In the genomic region with DNA sequence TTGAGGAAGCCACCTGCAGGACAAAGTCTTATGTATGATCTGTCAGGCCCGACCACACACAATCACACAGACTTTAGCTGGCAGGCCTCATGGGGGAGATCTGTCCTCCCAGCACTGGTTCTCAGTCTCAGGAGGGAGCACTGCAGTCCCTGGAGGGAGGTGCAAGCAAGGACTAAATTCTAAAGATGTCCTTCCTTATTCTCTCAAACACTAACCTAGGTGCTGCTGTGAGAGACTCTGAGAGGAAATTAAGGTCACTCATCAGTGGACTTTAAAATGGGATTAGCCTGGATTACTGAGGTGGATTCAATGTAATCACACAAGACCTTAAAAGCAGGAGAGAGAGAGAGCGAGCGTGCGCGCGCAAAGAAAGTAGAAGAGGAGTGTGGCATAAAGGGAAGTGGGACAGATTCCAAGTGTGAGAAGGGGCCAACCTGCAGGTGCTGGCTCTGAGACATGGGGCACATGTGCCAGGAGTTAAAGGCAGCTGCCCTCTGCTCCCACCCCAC, we compare ENCODE assay signal across 12 cellular contexts. TPM values are rescaled to one million over a fixed set of nuclear protein-coding genes. Genes with fewer than 3 reads are reported as not detected.
DNase-seq lines count a peak whose midpoint lies in the region; ATAC-seq and TF ChIP-seq lines count a peak whose summit lies in the region.
"Had no signal": no experiment of that assay in that cellular context is flagged by ENCODE, and none has a peak within 500 bp of the region (broad histone marks: within the 10 kb centered on the region; RNA-seq: fewer than 3 reads in every experiment).

No MANE protein-coding gene starts in this region.

- H3K4me3 ChIP-seq in colonic mucosa (no peak overlapping the region), upper lobe of right lung (no peak overlapping the region)

- TF ChIP-seq CTCF in colonic mucosa (IDR thresholded peaks at IDR 0.05) (no peak), upper lobe of right lung (IDR thresholded peaks at IDR 0.05) (no peak), foreskin keratinocyte (conservative IDR thresholded peaks at IDR 0.05) (no peak)

- H3K27me3 ChIP-seq in colonic mucosa (no peaks in the 10 kb centered on the region), upper lobe of right lung (no peaks in the 10 kb centered on the region), foreskin keratinocyte (no peaks in the 10 kb centered on the region)

- no peak for DNase-seq in Right ventricle myocardium inferior (ENCODE audit: missing footprints)
- no peak for DNase-seq in cardiac septum (ENCODE audit: low spot score)
- peak; percentile 26 for DNase-seq in colonic mucosa
- DNase-seq in upper lobe of right lung: no peak
- no peak for DNase-seq in NOMO-1 treated with dmso at 0.1 percent for 144 hours (lab: John Stamatoyannopoulos, UW; ENCODE audit: unreplicated experiment)
- DNase-seq in foreskin keratinocyte: no peak
- DNase-seq: AML-193, cerebellar nuclear complex, NCI-H1105 treated with DMSO at 0.1 percent for 48 hours, SHP77 treated with DMSO at 0.1 percent for 48 hours had no signal

- ATAC-seq in Right ventricle myocardium inferior (peak; percentile 68), HG03432 (IDR thresholded peaks at IDR 0.05; ENCODE audit: unreplicated experiment) (peak; percentile 74), upper lobe of right lung (peak; percentile 35), GM19397 (IDR thresholded peaks at IDR 0.05; ENCODE audit: unreplicated experiment) (no peak), foreskin keratinocyte (no peak)

- H3K36me3 ChIP-seq in colonic mucosa: no peaks in the 10 kb centered on the region
- H3K36me3 ChIP-seq in upper lobe of right lung: peaks cover 10% of the 10 kb centered on the region

- no peaks in the 10 kb centered on the region for H3K9me3 ChIP-seq in colonic mucosa
- H3K9me3 ChIP-seq in upper lobe of right lung: no peaks in the 10 kb centered on the region

- no peak overlapping the region for H3K9ac ChIP-seq in colonic mucosa (ENCODE audit: low read depth in 2 of 2, low read length in 2 of 2)

- intact Hi-C loops in Right ventricle myocardium inferior (cut with DNase I) (no loop called here), cardiac septum (cut with DNase I) (no loop called here), colonic mucosa (cut with DNase I) (no loop called here), upper lobe of right lung (cut with DNase I) (no loop called here)

- H3K27ac ChIP-seq in colonic mucosa: no peak overlapping the region
- no peak overlapping the region for H3K27ac ChIP-seq in upper lobe of right lung
- no peak overlapping the region for H3K27ac ChIP-seq in foreskin keratinocyte

- no peaks in the 10 kb centered on the region for H3K4me1 ChIP-seq in colonic mucosa
- H3K4me1 ChIP-seq in upper lobe of right lung: peaks cover 5% of the 10 kb centered on the region
- H3K4me1 ChIP-seq in foreskin keratinocyte: no peaks in the 10 kb centered on the region

RNA-seq across cellular contexts. Expression of a gene that starts 14.3 kb away (rescaled TPM):
- 89.5 TPM for total RNA-seq in Right ventricle myocardium inferior
- 70.3 TPM for total RNA-seq in cardiac septum
- total RNA-seq in colonic mucosa: 10 to 100 TPM; 68.7 to 70.8 TPM
- 91.4 TPM for total RNA-seq in upper lobe of right lung
- total RNA-seq in foreskin keratinocyte: 271 and 277 TPM in 2 replicates
- polyA plus RNA-seq in foreskin keratinocyte: 191 and 217 TPM in 2 replicates

RNA-seq across cellular contexts. Expression of a gene that starts 26.5 kb away (rescaled TPM):
- total RNA-seq in Right ventricle myocardium inferior (not detected), cardiac septum (0.03 TPM), colonic mucosa (not detected), upper lobe of right lung (0.17 TPM), foreskin keratinocyte (under 0.01 TPM in 1 of 2 replicates, not detected in the other)
- not detected in 2 replicates for polyA plus RNA-seq in foreskin keratinocyte

RNA-seq across cellular contexts. Expression of a gene that starts 48.9 kb away (rescaled TPM):
- 16.8 TPM for total RNA-seq in Right ventricle myocardium inferior
- total RNA-seq in cardiac septum: 24.2 TPM
- 10 to 100 TPM; 15.3 to 23.6 TPM for total RNA-seq in colonic mucosa
- total RNA-seq in upper lobe of right lung: 47.9 TPM
- total RNA-seq in foreskin keratinocyte: 4.2 and 4.6 TPM in 2 replicates
- 1.0 and 1.1 TPM in 2 replicates for polyA plus RNA-seq in foreskin keratinocyte

Comparison
In these comparisons a context has a peak if more than half of its experiments do, and no peak if none do; other contexts are left out.
1. ATAC-seq: peak in Right ventricle myocardium inferior (single experiment), HG03432 (single experiment) and upper lobe of right lung (single experiment); none in GM19397 (single experiment) and foreskin keratinocyte (single experiment).